ENCODE assay signal across 34 cellular contexts in the genomic region with DNA sequence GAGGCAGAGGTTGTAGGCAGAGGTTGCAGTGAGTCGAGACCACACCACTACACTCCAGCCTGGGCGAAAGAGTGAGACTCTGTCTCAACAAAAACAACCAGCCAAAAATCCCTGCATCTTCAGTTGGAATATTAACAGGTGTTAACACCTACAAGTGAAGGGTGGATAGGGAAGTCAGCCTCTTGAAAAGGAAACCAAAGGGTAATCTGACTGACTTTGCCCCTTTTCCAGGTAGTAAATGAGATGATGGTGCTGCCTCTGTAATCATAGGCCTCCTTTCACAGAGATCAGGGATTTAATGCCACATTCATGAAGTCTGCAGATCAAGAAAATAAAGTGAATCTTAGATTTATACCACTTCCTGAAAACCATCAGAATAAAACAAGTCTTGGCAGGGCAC.
"Had no signal": no experiment of that assay in that cellular context is flagged by ENCODE, and none has a peak within 500 bp of the region (broad histone marks: within the 10 kb centered on the region; RNA-seq: fewer than 3 reads in every experiment).

No MANE protein-coding gene starts in this region.

- DNase-seq: activated B cell treated with CpG ODN at 0.5 μM for 24 hours; activated CD4-positive, alpha-beta memory T cell treated with anti-CD3 and anti-CD28 coated beads for 36 hours; activated CD4-positive, alpha-beta T cell treated with anti-CD3 and anti-CD28 coated beads for 4 hours; activated CD4-positive, alpha-beta T cell treated with anti-CD3 and anti-CD28 coated beads, Interleukin-2, amount 10 ng/mL, durations not matched to agents 24 days and 14 days; activated CD4-positive, alpha-beta T cell treated with anti-CD3 and anti-CD28 coated beads, Interleukin-2, amount 50 U/mL, for 1 hour; activated CD4-positive, alpha-beta T cell treated with anti-CD3 and anti-CD28 coated beads, Interleukin-2, amount 50 U/mL, for 4 hours; activated CD4-positive, CD25-positive, alpha-beta regulatory T cell treated with anti-CD3 and anti-CD28 coated beads, Interleukin-2, amount 50 U/mL, for 72 hours; activated CD8-positive, alpha-beta memory T cell treated with anti-CD3 and anti-CD28 coated beads, Interleukin-2, amount 50 U/mL, for 4 hours; activated CD8-positive, alpha-beta T cell treated with anti-CD3 and anti-CD28 coated beads for 36 hours; activated effector memory CD4-positive, alpha-beta T cell treated with anti-CD3 and anti-CD28 coated beads, Interleukin-2, amount 50 U/mL, for 16 hours; activated gamma-delta T cell treated with Interleukin-2 at 50 U/mL for 16 hours; activated naive CD4-positive, alpha-beta T cell; activated naive CD4-positive, alpha-beta T cell treated with anti-CD3 and anti-CD28 coated beads for 36 hours; activated naive CD4-positive, alpha-beta T cell treated with anti-CD3 and anti-CD28 coated beads, Interleukin-2, amount 50 U/mL, for 16 hours; activated naive CD8-positive, alpha-beta T cell treated with anti-CD3 and anti-CD28 coated beads for 36 hours; activated T-cell treated with anti-CD3 and anti-CD28 coated beads for 4 hours; activated T-cell treated with anti-CD3 and anti-CD28 coated beads, Interleukin-2, amount 50 U/mL, for 1 hour; activated T-cell treated with anti-CD3 and anti-CD28 coated beads, Interleukin-2, amount 50 U/mL, for 4 hours; activated T-cell treated with anti-CD3 and anti-CD28 coated beads, Interleukin-2, amount 50 U/mL, for 72 hours; adrenal gland; amniotic stem cell; aorta; body of pancreas; brain microvascular endothelial cell; central memory CD4-positive, alpha-beta T cell; T-helper 1 cell; T-helper 2 cell; T-helper 9 cell had no signal

- H3K9me3 ChIP-seq: body of pancreas had no signal

- H3K4me1 ChIP-seq: adrenal gland, body of pancreas, breast epithelium had no signal

- FAIRE-seq: astrocyte, TTC549 had no signal

- H3K4me3 ChIP-seq: adrenal gland, body of pancreas, breast epithelium had no signal

- H3K36me3 ChIP-seq: adrenal gland, breast epithelium had no signal

- ATAC-seq: activated CD8-positive, alpha-beta T cell treated with anti-CD3 and anti-CD28 coated beads for 36 hours; activated naive CD4-positive, alpha-beta T cell treated with anti-CD3 and anti-CD28 coated beads, Interleukin-2, amount 50 U/mL, for 72 hours; activated T-cell treated with anti-CD3 and anti-CD28 coated beads, Interleukin-2, amount 50 U/mL, for 4 hours; activated T-cell treated with anti-CD3 and anti-CD28 coated beads, Interleukin-2, amount 50 U/mL, for 72 hours; activated T-helper 17 cell treated with anti-CD3 and anti-CD28 coated beads, Interleukin-2, amount 50 U/mL, for 72 hours; body of pancreas had no signal

- H3K27me3 ChIP-seq: adrenal gland, body of pancreas, brain microvascular endothelial cell, breast epithelium had no signal

- H3K27ac ChIP-seq: adrenal gland, body of pancreas, brain microvascular endothelial cell, breast epithelium, VCaP had no signal
